ENCODE assay signal across 12 cellular contexts in genomic region chr7:4689668-4690067, GRCh38. TPM values are rescaled to one million over a fixed set of nuclear protein-coding genes. Genes with fewer than 3 reads are reported as not detected.
DNase-seq lines count a peak whose midpoint lies in the region; ATAC-seq and TF ChIP-seq lines count a peak whose summit lies in the region.
"Had no signal": no experiment of that assay in that cellular context is flagged by ENCODE, and none has a peak within 500 bp of the region (broad histone marks: within the 10 kb centered on the region; RNA-seq: fewer than 3 reads in every experiment).

No MANE protein-coding gene starts in this region.

- peak overlapping the region in 3 of 4 experiments; percentile 22 to 42 (median 32) for H3K4me3 ChIP-seq in fibroblast of lung (replicated peaks in 1 of 4; ENCODE audit: control extremely low read depth in 1 of 4, insufficient read depth in 1 of 4, low read depth in 3 of 4, low read length in 4 of 4)
- peak overlapping the region; percentile 23 for H3K4me3 ChIP-seq in suprapubic skin
- H3K4me3 ChIP-seq in neuronal stem cell (ENCODE audit: low read length in 2 of 2), result no peak overlapping the region

- H3K4me2 ChIP-seq in fibroblast of lung (ENCODE audit: extremely low read depth, insufficient read depth, low read length) (peak overlapping the region; percentile 65), neuronal stem cell (ENCODE audit: insufficient read depth, low read length, poor library complexity, severe bottlenecking) (no peak overlapping the region)

- H3K79me1 ChIP-seq in neuronal stem cell (ENCODE audit: low read depth, low read length), result peaks cover 10% of the 10 kb centered on the region

- H3K14ac ChIP-seq in neuronal stem cell (ENCODE audit: low read length), result no peak overlapping the region

- H3K9me3 ChIP-seq in fibroblast of lung (ENCODE audit: control insufficient read depth, insufficient read depth, low read depth, low read length) (no peaks in the 10 kb centered on the region), suprapubic skin (no peaks in the 10 kb centered on the region), neuronal stem cell (replicated peaks in 1 of 2; ENCODE audit: control insufficient read depth in 2 of 2, insufficient read depth in 1 of 2, low read depth in 1 of 2, low read length in 2 of 2) (no peaks in the 10 kb centered on the region)
- H3K9me3 ChIP-seq: breast epithelium had no signal

- no peak overlapping the region for H4K91ac ChIP-seq in neuronal stem cell (ENCODE audit: low read depth, low read length, poor library complexity)

- no peak for DNase-seq in fibroblast of lung (ENCODE audit: low read depth in 2 of 2)
- DNase-seq in suprapubic skin (ENCODE audit: low spot score in 2 of 2), result no peak
- DNase-seq in neuronal stem cell (ENCODE audit: low spot score), result no peak
- no peak for DNase-seq in kidney glomerular epithelial cell (lab: John Stamatoyannopoulos, UW)
- DNase-seq: DND-41; NCI-H1436; stimulated activated CD4-positive, alpha-beta T cell treated with anti-CD3 and anti-CD28 coated beads, Interleukin-1b, Interleukin-23, amount 100 ng/mL, for 48 hours had no signal

- no peak overlapping the region for H3K18ac ChIP-seq in neuronal stem cell (ENCODE audit: low read length)

- H4K20me1 ChIP-seq in fibroblast of lung (ENCODE audit: control insufficient read depth, extremely low read depth, insufficient read depth, low read length), result no peaks in the 10 kb centered on the region

- no peak overlapping the region for H3K23ac ChIP-seq in neuronal stem cell (ENCODE audit: low read depth, low read length, poor library complexity)

- H3K9ac ChIP-seq in fibroblast of lung (ENCODE audit: insufficient read depth, low read length), result no peak overlapping the region
- H3K9ac ChIP-seq in neuronal stem cell (ENCODE audit: low read depth, low read length, poor library complexity), result no peak overlapping the region

- TF ChIP-seq EP300 in suprapubic skin (IDR thresholded peaks at IDR 0.05), result no peak

- no peak for TF ChIP-seq POLR2A in suprapubic skin (IDR thresholded peaks at IDR 0.05)

- H3K36me3 ChIP-seq in fibroblast of lung (ENCODE audit: control insufficient read depth, insufficient read depth, low read length) (no peaks in the 10 kb centered on the region), suprapubic skin (no peaks in the 10 kb centered on the region), neuronal stem cell (replicated peaks in 1 of 2; ENCODE audit: control insufficient read depth in 2 of 2, insufficient read depth in 2 of 2, low read length in 2 of 2) (peaks cover 0 to 29% of the 10 kb centered on the region in 2 donors)
- H3K36me3 ChIP-seq: breast epithelium had no signal

- H3K4ac ChIP-seq in neuronal stem cell (ENCODE audit: low read length), result no peak overlapping the region

- no peak overlapping the region for H2AK5ac ChIP-seq in neuronal stem cell (ENCODE audit: low read depth, low read length)

- H3K27ac ChIP-seq in fibroblast of lung (ENCODE audit: insufficient read depth, low read length) (no peak overlapping the region), suprapubic skin (no peak overlapping the region), neuronal stem cell (replicated peaks; ENCODE audit: low read length) (no peak overlapping the region)
- H3K27ac ChIP-seq: breast epithelium, epithelial cell of prostate had no signal

- peak; percentile 75 for ATAC-seq in GM19463 (IDR thresholded peaks at IDR 0.05; ENCODE audit: unreplicated experiment)
- peak; percentile 66 for ATAC-seq in HG03432 (IDR thresholded peaks at IDR 0.05; ENCODE audit: unreplicated experiment)
- no peak for ATAC-seq in GM18868 (IDR thresholded peaks at IDR 0.05; ENCODE audit: unreplicated experiment)

- H2BK120ac ChIP-seq in neuronal stem cell (ENCODE audit: low read depth, low read length), result no peak overlapping the region

- H2AFZ ChIP-seq in fibroblast of lung (ENCODE audit: low read length) (no peak overlapping the region), neuronal stem cell (ENCODE audit: low read length) (no peak overlapping the region)

- H2BK5ac ChIP-seq in neuronal stem cell (ENCODE audit: low read length), result no peak overlapping the region

- no peak overlapping the region for H2BK12ac ChIP-seq in neuronal stem cell (ENCODE audit: low read length)

- no peak for TF ChIP-seq CTCF in fibroblast of lung (conservative IDR thresholded peaks at IDR 0.05 in 1 of 2, IDR thresholded peaks at IDR 0.05 in 1 of 2; ENCODE audit: low read depth in 1 of 2, low read length in 2 of 2)
- no peak for TF ChIP-seq CTCF in suprapubic skin (IDR thresholded peaks at IDR 0.05)

- no peak overlapping the region for H4K8ac ChIP-seq in neuronal stem cell (ENCODE audit: low read depth, low read length)

- H3K27me3 ChIP-seq in fibroblast of lung (ENCODE audit: control insufficient read depth, insufficient read depth, low read length), result no peaks in the 10 kb centered on the region
- no peaks in the 10 kb centered on the region for H3K27me3 ChIP-seq in suprapubic skin
- H3K27me3 ChIP-seq in neuronal stem cell (ENCODE audit: control insufficient read depth in 3 of 3, insufficient read depth in 3 of 3, low read depth in 1 of 3, low read length in 3 of 3), result no peaks in the 10 kb centered on the region
- H3K27me3 ChIP-seq: breast epithelium had no signal

- H3K4me1 ChIP-seq in fibroblast of lung (ENCODE audit: control insufficient read depth, extremely low read depth, insufficient read depth, low read length) (peaks cover 4% of the 10 kb centered on the region), suprapubic skin (peaks cover 56% of the 10 kb centered on the region), neuronal stem cell (ENCODE audit: control insufficient read depth in 2 of 2, insufficient read depth in 1 of 2, low read depth in 1 of 2, low read length in 2 of 2) (peaks cover 0 to 4% of the 10 kb centered on the region in 2 donors)

- peaks cover 87% of the 10 kb centered on the region for H3K79me2 ChIP-seq in fibroblast of lung (ENCODE audit: control insufficient read depth, insufficient read depth, low read length)

- no peak overlapping the region for H2BK15ac ChIP-seq in neuronal stem cell (ENCODE audit: low read length)

- WGBS in suprapubic skin, result 45% methylated on average over 12 of the region's 12 CpGs
- WGBS in neuronal stem cell (ENCODE audit: extremely low coverage in 2 of 2, insufficient read length in 2 of 2, insufficient replicate concordance in 1 of 2), 2 donors, result no CpG with 5 or more reads among the region's 12 CpGs

RNA-seq across cellular contexts. Expression of gene FOXK1, which starts 7.6 kb away (rescaled TPM):
- total RNA-seq in fibroblast of lung (21.8 and 26.9 TPM in 2 replicates), suprapubic skin (10 to 100 TPM; 37.5 to 68.5 (median 46.6) TPM)
- 5.2 and 8.2 TPM in 2 replicates for polyA plus RNA-seq in fibroblast of lung
- polyA plus RNA-seq in fibroblast of lung (2012), result 10.8 and 12.4 TPM in 2 replicates
- 30.8 and 36.6 TPM in 2 replicates for polyA minus RNA-seq in fibroblast of lung (ENCODE audit: low replicate concordance)
- polyA plus RNA-seq in neuronal stem cell (2013, experiment 1 of 2), result 7.6 TPM
- polyA plus RNA-seq in neuronal stem cell (2013, experiment 2 of 2), result 8.2 TPM

Comparison
In these comparisons a context has a peak if more than half of its experiments do, and no peak if none do; other contexts are left out.
1. H3K4me3 ChIP-seq: peak in fibroblast of lung (3 of 4) and suprapubic skin (single experiment); none in neuronal stem cell (0 of 2).